ENCODE assay signal across 27 cellular contexts in genomic region chr10:47252093-47252780, GRCh38. TPM values are rescaled to one million over a fixed set of nuclear protein-coding genes. Genes with fewer than 3 reads are reported as not detected.
DNase-seq lines count a peak whose midpoint lies in the region; ATAC-seq and TF ChIP-seq lines count a peak whose summit lies in the region.
"Had no signal": no experiment of that assay in that cellular context is flagged by ENCODE, and none has a peak within 500 bp of the region (broad histone marks: within the 10 kb centered on the region; RNA-seq: fewer than 3 reads in every experiment).

No MANE protein-coding gene starts in this region.

- H3K27ac ChIP-seq in right atrium auricular region (no peak overlapping the region), coronary artery (no peak overlapping the region)
- H3K27ac ChIP-seq: C4-2B, KMS-11, PC-9, SK-N-MC had no signal

- DNase-seq in cardiac septum (ENCODE audit: low spot score) (peak; percentile 66), right atrium auricular region (ENCODE audit: low spot score) (no peak), coronary artery (ENCODE audit: low spot score) (peak; percentile 43), mesenteric fat pad (ENCODE audit: low spot score) (peak; percentile 68), omental fat pad (ENCODE audit: low spot score) (no peak), HT-29 (ENCODE audit: low spot score) (no peak), SIG-M5 treated with dmso at 0.1 percent for 504 hours (lab: John Stamatoyannopoulos, UW; ENCODE audit: unreplicated experiment) (no peak)
- DNase-seq: Caco-2, DMS79, EL, GDM1, HFFc6, IMR-90, MM.1S, NCI-H2029, NCI-H446 treated with DMSO at 0.1 percent for 48 hours, NCI-H526 treated with DMSO at 0.1 percent for 48 hours, PC-9, SHP77 had no signal

- TF ChIP-seq CTCF in right atrium auricular region (IDR thresholded peaks at IDR 0.05) (no peak), coronary artery (IDR thresholded peaks at IDR 0.05) (no peak), omental fat pad (IDR thresholded peaks at IDR 0.05) (no peak)

- no peaks in the 10 kb centered on the region for H3K9me3 ChIP-seq in right atrium auricular region
- H3K9me3 ChIP-seq: Caco-2, HAP-1 had no signal

- H3K27me3 ChIP-seq in right atrium auricular region = no peaks in the 10 kb centered on the region

- H3K4me1 ChIP-seq in right atrium auricular region = peaks cover 0 to 39% of the 10 kb centered on the region in 2 donors
- H3K4me1 ChIP-seq: Caco-2, HAP-1 had no signal

- H3K36me3 ChIP-seq in right atrium auricular region = no peaks in the 10 kb centered on the region
- H3K36me3 ChIP-seq: HAP-1 had no signal

- intact Hi-C loops in cardiac septum (cut with DNase I) = no loop called here

- no peak overlapping the region for H3K4me3 ChIP-seq in right atrium auricular region
- H3K4me3 ChIP-seq in coronary artery = no peak overlapping the region
- H3K4me3 ChIP-seq: GM23338, HAP-1, PC-9, SK-N-MC had no signal

- ATAC-seq in omental fat pad (ENCODE audit: low FRiP score) = no peak
- ATAC-seq: CD8-positive, alpha-beta T cell; GM23338 had no signal

RNA-seq across cellular contexts. Expression of gene GDF10, which starts 47.8 kb away (rescaled TPM):
- total RNA-seq in cardiac septum (1.7 TPM), right atrium auricular region (1 to 10 TPM in 1 of 2 donors, under 1 TPM in 1; 0.63 to 1.9 TPM), mesenteric fat pad (0.26 TPM), omental fat pad (1 to 10 TPM in 1 of 4 donors, under 1 TPM in 3; 0.48 to 2.4 (median 0.66) TPM)
- not detected in 2 replicates for total RNA-seq in HT-29 (2014; rRNA removed; shearing (Covaris generic))
- total RNA-seq: B cell, Caco-2, HFFc6, IMR-90, PC-9, RPMI7951 had no signal

Comparison
In these comparisons a context has a peak if more than half of its experiments do, and no peak if none do; other contexts are left out.
1. DNase-seq: peak in cardiac septum (single experiment), coronary artery (single experiment) and mesenteric fat pad (single experiment); none in right atrium auricular region (single experiment), omental fat pad (single experiment), HT-29 (single experiment) and SIG-M5 treated with dmso at 0.1 percent for 504 hours (single experiment).